Comparison of ENCODE assay signal across 19 cellular contexts in the genomic region with DNA sequence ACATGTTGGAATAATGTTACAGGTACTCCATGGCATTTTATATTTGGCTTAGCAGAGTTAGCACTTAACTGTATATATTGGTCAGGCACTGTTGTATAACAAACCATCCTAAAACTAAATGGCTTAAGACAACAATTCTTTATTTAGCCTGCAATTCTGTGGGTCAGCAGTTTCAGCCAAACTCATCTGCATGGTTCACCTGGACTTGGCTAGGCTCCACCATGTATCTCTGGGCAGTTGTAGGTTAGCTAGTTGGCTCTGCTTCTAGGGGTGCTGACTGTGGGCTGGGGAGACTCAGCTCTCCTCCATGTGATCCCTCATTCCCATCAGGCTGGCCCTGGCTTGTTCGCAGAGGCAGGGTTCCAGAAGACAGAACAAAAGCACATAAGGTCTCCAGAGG. TPM values are rescaled to one million over a fixed set of nuclear protein-coding genes. Genes with fewer than 3 reads are reported as not detected.
"Had no signal": no experiment of that assay in that cellular context is flagged by ENCODE, and none has a peak within 500 bp of the region (broad histone marks: within the 10 kb centered on the region; RNA-seq: fewer than 3 reads in every experiment).

No MANE protein-coding gene starts in this region.

- H3K27me3 ChIP-seq: dorsolateral prefrontal cortex, heart right ventricle, suprapubic skin had no signal

- FAIRE-seq: colon had no signal

- H3K9me3 ChIP-seq: heart right ventricle, suprapubic skin had no signal

- H3K27ac ChIP-seq: dorsolateral prefrontal cortex, heart right ventricle, suprapubic skin had no signal

- ATAC-seq: activated CD8-positive, alpha-beta T cell treated with anti-CD3 and anti-CD28 coated beads for 36 hours; heart right ventricle; naive thymus-derived CD4-positive, alpha-beta T cell; stimulated activated naive CD8-positive, alpha-beta T cell treated with anti-CD3 and anti-CD28 coated beads, Interleukin-15, amount 100 ng/mL, for 72 hours had no signal

- DNase-seq: activated CD4-positive, alpha-beta T cell treated with anti-CD3 and anti-CD28 coated beads, Interleukin-2, amount 10 ng/mL, durations not matched to agents 24 days and 14 days; activated CD8-positive, alpha-beta T cell treated with anti-CD3 and anti-CD28 coated beads for 36 hours; activated naive CD4-positive, alpha-beta T cell treated with Interleukin-2 at 50 U/mL for 16 hours; activated naive CD8-positive, alpha-beta T cell treated with anti-CD3 and anti-CD28 coated beads, Interleukin-2, amount 10 ng/mL, durations not matched to agents 7 days and 5 days; activated T-cell treated with anti-CD3 and anti-CD28 coated beads, Interleukin-2, amount 50 U/mL, for 1 hour; amygdala; dorsolateral prefrontal cortex; heart right ventricle; mesenchymal stem cell; naive thymus-derived CD4-positive, alpha-beta T cell; posterior cingulate gyrus; stimulated activated CD4-positive, alpha-beta T cell treated with anti-CD3 and anti-CD28 coated beads, Interleukin-12 subunit alpha, Interleukin-12 subunit beta, amount 100 ng/mL, for 4 hours; stimulated activated CD4-positive, alpha-beta T cell treated with anti-CD3 and anti-CD28 coated beads, Interleukin-1b, Interleukin-23, amount 100 ng/mL, for 48 hours; stimulated activated naive CD8-positive, alpha-beta T cell treated with anti-CD3 and anti-CD28 coated beads, Interleukin-15, amount 100 ng/mL, for 72 hours; T-helper 1 cell; T-helper 9 cell had no signal

- H3K36me3 ChIP-seq: suprapubic skin had no signal

- H3K4me3 ChIP-seq: dorsolateral prefrontal cortex, heart right ventricle, suprapubic skin had no signal

RNA-seq across cellular contexts. Expression of gene RARB, which starts 34.4 kb away (rescaled TPM):
- total RNA-seq: activated CD4-positive, alpha-beta T cell treated with anti-CD3 and anti-CD28 coated beads, Interleukin-2, amount 10 ng/mL, durations not matched to agents 24 days and 14 days; activated CD8-positive, alpha-beta T cell treated with anti-CD3 and anti-CD28 coated beads for 36 hours; activated naive CD8-positive, alpha-beta T cell treated with anti-CD3 and anti-CD28 coated beads, Interleukin-2, amount 10 ng/mL, durations not matched to agents 7 days and 5 days; activated T-helper 2 cell treated with anti-CD3 and anti-CD28 coated beads, Interferon-gamma antibody, Interleukin-2, Interleukin-4, amounts not matched to agents 10 μg/mL and 5 μg/mL and 100 μg/mL, durations not matched to agents 14 hours and 24 hours and 36 hours; naive thymus-derived CD4-positive, alpha-beta T cell had no signal
